ENCODE assay signal across 18 cellular contexts in genomic region chr2:191854385-191855372, GRCh38. TPM values are rescaled to one million over a fixed set of nuclear protein-coding genes. Genes with fewer than 3 reads are reported as not detected.
DNase-seq lines count a peak whose midpoint lies in the region; ATAC-seq and TF ChIP-seq lines count a peak whose summit lies in the region.
"Had no signal": no experiment of that assay in that cellular context is flagged by ENCODE, and none has a peak within 500 bp of the region (broad histone marks: within the 10 kb centered on the region; RNA-seq: fewer than 3 reads in every experiment).

No MANE protein-coding gene starts in this region.

- POLR2A ChIA-PET in OCI-LY7 (lab: Charles Lee), result interaction anchor here (0.6 kb wide), 1 partner anchor 133 kb away, joined by 3 read pairs; no protein-coding TSS in a partner anchor

- H3K18ac ChIP-seq in trophoblast cell (ENCODE audit: low read length), result no peak overlapping the region

- H3K79me1 ChIP-seq in trophoblast cell (ENCODE audit: low read length), result no peaks in the 10 kb centered on the region

- H3K23ac ChIP-seq in trophoblast cell (ENCODE audit: low read length), result no peak overlapping the region

- H3K4me3 ChIP-seq in body of pancreas (no peak overlapping the region), trophoblast cell (ENCODE audit: low read depth, low read length) (no peak overlapping the region), OCI-LY7 (ENCODE audit: low read depth, low read length, poor library complexity, severe bottlenecking) (no peak overlapping the region)
- H3K4me3 ChIP-seq: HAP-1, lung, upper lobe of left lung had no signal

- no peak overlapping the region for H3K4ac ChIP-seq in trophoblast cell (ENCODE audit: low read depth, low read length)

- DNase-seq in body of pancreas, result no peak
- DNase-seq in iris pigment epithelial cell (ENCODE audit: low read depth), result peak; percentile 46
- DNase-seq in trophoblast cell, result peak; percentile 43 to 88
- no peak for DNase-seq in OCI-LY7 (ENCODE audit: low spot score)
- DNase-seq: activated effector memory CD4-positive, alpha-beta T cell treated with anti-CD3 and anti-CD28 coated beads, Interleukin-2, amount 50 U/mL, for 16 hours; aorta; DMS153; NCI-H146; stimulated activated CD4-positive, alpha-beta T cell treated with anti-CD3 and anti-CD28 coated beads, Interleukin-4, amount 100 ng/mL, for 4 hours; T-cell; upper lobe of left lung had no signal

- peak; percentile 84 for ATAC-seq in body of pancreas
- ATAC-seq in GM21717 (IDR thresholded peaks at IDR 0.05; ENCODE audit: unreplicated experiment), result no peak
- ATAC-seq in GM19351 (IDR thresholded peaks at IDR 0.05; ENCODE audit: unreplicated experiment), result no peak
- ATAC-seq in HG02970 (IDR thresholded peaks at IDR 0.05; ENCODE audit: low FRiP score, unreplicated experiment), result no peak
- ATAC-seq: T-cell, WTC11 had no signal

- no peak overlapping the region for H4K12ac ChIP-seq in trophoblast cell (ENCODE audit: low read depth, low read length)

- WGBS in body of pancreas, 2 donors, result 44 to 47% methylated on average over 6 of the region's 6 CpGs
- no CpG with 5 or more reads among the region's 6 CpGs for WGBS in trophoblast cell (ENCODE audit: extremely low coverage, insufficient coverage, insufficient read length)

- no peak overlapping the region for H4K8ac ChIP-seq in trophoblast cell (ENCODE audit: low read depth, low read length)

- H2BK12ac ChIP-seq in trophoblast cell (ENCODE audit: low read length), result no peak overlapping the region

- H3K27ac ChIP-seq in body of pancreas (peak overlapping the region in 3 of 4 donors; percentile 9 to 70 (median 28)), trophoblast cell (ENCODE audit: low read depth, low read length) (no peak overlapping the region), OCI-LY7 (ENCODE audit: low read depth, low read length, poor library complexity, severe bottlenecking) (no peak overlapping the region)

- H2AK5ac ChIP-seq in trophoblast cell (ENCODE audit: low read length), result no peak overlapping the region

- no peaks in the 10 kb centered on the region for H3K27me3 ChIP-seq in body of pancreas
- H3K27me3 ChIP-seq in trophoblast cell (ENCODE audit: insufficient read depth, low read length), result no peaks in the 10 kb centered on the region
- H3K27me3 ChIP-seq: upper lobe of left lung had no signal

- H3K4me2 ChIP-seq in trophoblast cell (ENCODE audit: low read length), result no peak overlapping the region
- no peak overlapping the region for H3K4me2 ChIP-seq in OCI-LY7 (ENCODE audit: low read length)

- no peak overlapping the region for H3K14ac ChIP-seq in trophoblast cell (ENCODE audit: low read length)

- intact Hi-C loops in body of pancreas (cut with DNase I), result no loop called here
- intact Hi-C loops in OCI-LY7 (cut with micrococcal nuclease; ENCODE audit: unreplicated experiment), result no loop called here

- H3K79me2 ChIP-seq in trophoblast cell (ENCODE audit: control insufficient read depth, insufficient read depth, low read length, poor library complexity), result no peaks in the 10 kb centered on the region
- no peaks in the 10 kb centered on the region for H3K79me2 ChIP-seq in OCI-LY7 (ENCODE audit: insufficient read depth, low read depth, low read length)

- no peak for TF ChIP-seq CTCF in body of pancreas (IDR thresholded peaks at IDR 0.05)
- no peak for TF ChIP-seq CTCF in OCI-LY7 (conservative IDR thresholded peaks at IDR 0.05; ENCODE audit: low read length)

- no peaks in the 10 kb centered on the region for H3K9me2 ChIP-seq in OCI-LY7 (ENCODE audit: insufficient read depth, low read length)

- CTCF ChIA-PET in OCI-LY7 (lab: Charles Lee; ENCODE audit: unreplicated experiment), result no interaction called here

- no TSS peak for BruUV-seq in OCI-LY7 (replicated peaks; lab: Mats Ljungman, UMichigan)

- H4K91ac ChIP-seq in trophoblast cell (ENCODE audit: low read depth, low read length), result no peak overlapping the region

- no peak overlapping the region for H3K9ac ChIP-seq in trophoblast cell (ENCODE audit: low read length)

- H4K20me1 ChIP-seq in OCI-LY7 (ENCODE audit: insufficient read depth, low read length), result no peaks in the 10 kb centered on the region

- H2BK5ac ChIP-seq in trophoblast cell (ENCODE audit: low read depth, low read length, poor library complexity), result no peak overlapping the region

- TF ChIP-seq POLR2A in body of pancreas (IDR thresholded peaks at IDR 0.05), result no peak

- no peaks in the 10 kb centered on the region for H3K36me3 ChIP-seq in body of pancreas (replicated peaks in 1 of 2; ENCODE audit: insufficient read depth in 1 of 2, low read depth in 2 of 2)
- no peaks in the 10 kb centered on the region for H3K36me3 ChIP-seq in trophoblast cell (ENCODE audit: control insufficient read depth in 1 of 2, insufficient read depth in 2 of 2, low read length in 2 of 2)
- no peaks in the 10 kb centered on the region for H3K36me3 ChIP-seq in OCI-LY7 (ENCODE audit: insufficient read depth, low read length)
- H3K36me3 ChIP-seq: HAP-1, upper lobe of left lung had no signal

- H2AFZ ChIP-seq in trophoblast cell (ENCODE audit: insufficient read depth, low read length, poor library complexity) (no peak overlapping the region), OCI-LY7 (ENCODE audit: low read length) (no peak overlapping the region)

- H2BK120ac ChIP-seq in trophoblast cell (ENCODE audit: insufficient read depth, low read length, poor library complexity), result no peak overlapping the region

- peak; percentile 53; the same call in 1 of the 2 replicates for TF ChIP-seq EP300 in Ishikawa (IDR thresholded peaks at IDR 0.05; ENCODE audit: borderline replicate concordance)

- TF ChIP-seq RAD21 in Ishikawa (IDR thresholded peaks at IDR 0.05; ENCODE audit: low read depth), result no peak

- H3K9me3 ChIP-seq in body of pancreas (no peaks in the 10 kb centered on the region), trophoblast cell (ENCODE audit: insufficient read depth, low read depth, low read length) (no peaks in the 10 kb centered on the region), OCI-LY7 (ENCODE audit: low read length) (no peaks in the 10 kb centered on the region)
- H3K9me3 ChIP-seq: HAP-1, upper lobe of left lung had no signal

- H3K4me1 ChIP-seq in body of pancreas (peaks cover 12% of the 10 kb centered on the region), trophoblast cell (ENCODE audit: control insufficient read depth in 1 of 2, insufficient read depth in 2 of 2, low read length in 2 of 2) (no peaks in the 10 kb centered on the region), OCI-LY7 (ENCODE audit: insufficient read depth, low read length, poor library complexity, severe bottlenecking) (no peaks in the 10 kb centered on the region)

TF ChIP-seq in Ishikawa, 13 proteins besides CTCF, POLR2A, EP300 and RAD21:
- TF ChIP-seq, protein P1, sequence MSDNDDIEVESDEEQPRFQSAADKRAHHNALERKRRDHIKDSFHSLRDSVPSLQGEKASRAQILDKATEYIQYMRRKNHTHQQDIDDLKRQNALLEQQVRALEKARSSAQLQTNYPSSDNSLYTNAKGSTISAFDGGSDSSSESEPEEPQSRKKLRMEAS (IDR thresholded peaks at IDR 0.05), result no peak
- TF ChIP-seq TCF12 (IDR thresholded peaks at IDR 0.05; ENCODE audit: low read depth), result no peak; the same call in 1 of the 2 replicates
- peak; percentile 80; the same call in 1 of the 2 replicates for TF ChIP-seq TEAD4 (IDR thresholded peaks at IDR 0.05)
- no peak for TF ChIP-seq CEBPB (IDR thresholded peaks at IDR 0.05)
- TF ChIP-seq NFIC (IDR thresholded peaks at IDR 0.05), result peak; percentile 72
- TF ChIP-seq TAF1 (IDR thresholded peaks at IDR 0.05; ENCODE audit: low read depth), result no peak
- TF ChIP-seq YY1 (IDR thresholded peaks at IDR 0.05; ENCODE audit: low read depth), result no peak
- TF ChIP-seq, protein P2, sequence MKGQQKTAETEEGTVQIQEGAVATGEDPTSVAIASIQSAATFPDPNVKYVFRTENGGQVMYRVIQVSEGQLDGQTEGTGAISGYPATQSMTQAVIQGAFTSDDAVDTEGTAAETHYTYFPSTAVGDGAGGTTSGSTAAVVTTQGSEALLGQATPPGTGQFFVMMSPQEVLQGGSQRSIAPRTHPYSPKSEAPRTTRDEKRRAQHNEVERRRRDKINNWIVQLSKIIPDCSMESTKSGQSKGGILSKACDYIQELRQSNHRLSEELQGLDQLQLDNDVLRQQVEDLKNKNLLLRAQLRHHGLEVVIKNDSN (IDR thresholded peaks at IDR 0.05), result no peak
- TF ChIP-seq FOXM1 (IDR thresholded peaks at IDR 0.05; ENCODE audit: borderline replicate concordance, low read depth), result peak; percentile 45; the same call in 1 of the 2 replicates
- TF ChIP-seq CREB1 (IDR thresholded peaks at IDR 0.05; ENCODE audit: low read depth), result no peak

RNA-seq across cellular contexts. Expression of gene CAVIN2, which starts 7.8 kb away (rescaled TPM):
- total RNA-seq in body of pancreas (10 to 100 TPM; 10.9 to 15.8 TPM), OCI-LY7 (2022) (0.10 TPM in 1 of 2 replicates, not detected in the other)
- polyA plus RNA-seq in trophoblast cell (2013), result 0.03 TPM in 1 of 2 replicates, not detected in the other
- total RNA-seq in OCI-LY7 (2014; rRNA removed; shearing (Covaris generic)), result not detected in 2 replicates

Comparison
In these comparisons a context has a peak if more than half of its experiments do, and no peak if none do; other contexts are left out.
1. DNase-seq: peak in iris pigment epithelial cell (single experiment) and trophoblast cell (2 of 2); none in body of pancreas (0 of 4) and OCI-LY7 (single experiment).
2. H3K27ac ChIP-seq: peak in body of pancreas (3 of 4); none in trophoblast cell (single experiment) and OCI-LY7 (single experiment).
3. RNA of gene CAVIN2, which starts 7.8 kb away (total RNA-seq): 10.9 to 15.8 TPM in body of pancreas; 0.10 TPM in OCI-LY7; every median in the first group is over 10 times any median in the second.